ENCODE assay signal across 29 cellular contexts in genomic region chr10:10434312-10434711, GRCh38.
"Had no signal": no experiment of that assay in that cellular context is flagged by ENCODE, and none has a peak within 500 bp of the region (broad histone marks: within the 10 kb centered on the region; RNA-seq: fewer than 3 reads in every experiment).

No MANE protein-coding gene starts in this region.

- H3K4me3 Mint-ChIP-seq: naive thymus-derived CD8-positive, alpha-beta T cell; natural killer cell treated with Interleukin-12 subunit alpha and Interleukin-12 subunit beta and Interleukin-15 and Interleukin-18, amount 100 ng/mL, for 72 hours; nephron progenitor cell; neural crest cell; stimulated activated effector memory CD8-positive, alpha-beta T cell treated with anti-CD3 and anti-CD28 coated beads, Interleukin-12 subunit alpha, Interleukin-12 subunit beta, amount 100 ng/mL, for 72 hours; stimulated activated naive B cell treated with anti-CD40 and anti-IgM and Interleukin-4, amounts not matched to agents 10 μg/mL and 1 μg/mL and 100 μg/mL, for 72 hours; stimulated activated naive CD8-positive, alpha-beta T cell treated with anti-CD3 and anti-CD28 coated beads, Interleukin-15, amount 100 ng/mL, for 72 hours; type B pancreatic cell had no signal

- H3K27me3 Mint-ChIP-seq: stimulated activated naive CD8-positive, alpha-beta T cell treated with anti-CD3 and anti-CD28 coated beads, Interleukin-15, amount 100 ng/mL, for 72 hours; type B pancreatic cell had no signal

- H3K4me1 ChIP-seq: pancreas, prostate gland, right lobe of liver, suprapubic skin, testis, tibial artery, transverse colon, upper lobe of right lung, uterus had no signal

- H3K36me3 ChIP-seq: neutrophil, pancreas, prostate gland, right atrium auricular region, right lobe of liver, sigmoid colon, suprapubic skin, tibial artery, transverse colon, upper lobe of right lung had no signal

- H3K9me3 ChIP-seq: neutrophil, pancreas, prostate gland, right atrium auricular region, right lobe of liver, sigmoid colon, suprapubic skin, testis, tibial artery, transverse colon, upper lobe of right lung, uterus had no signal

- H3K27ac Mint-ChIP-seq: naive thymus-derived CD8-positive, alpha-beta T cell; natural killer cell treated with Interleukin-12 subunit alpha and Interleukin-12 subunit beta and Interleukin-15 and Interleukin-18, amount 100 ng/mL, for 72 hours; nephron progenitor cell; stimulated activated effector memory CD8-positive, alpha-beta T cell treated with anti-CD3 and anti-CD28 coated beads, Interleukin-12 subunit alpha, Interleukin-12 subunit beta, amount 100 ng/mL, for 72 hours; stimulated activated naive B cell treated with anti-CD40 and anti-IgM and Interleukin-4, amounts not matched to agents 10 μg/mL and 1 μg/mL and 100 μg/mL, for 72 hours; stimulated activated naive CD8-positive, alpha-beta T cell treated with anti-CD3 and anti-CD28 coated beads, Interleukin-15, amount 100 ng/mL, for 72 hours; type B pancreatic cell had no signal

- H3K36me3 Mint-ChIP-seq: naive thymus-derived CD8-positive, alpha-beta T cell; natural killer cell treated with Interleukin-12 subunit alpha and Interleukin-12 subunit beta and Interleukin-15 and Interleukin-18, amount 100 ng/mL, for 72 hours; stimulated activated effector memory CD8-positive, alpha-beta T cell treated with anti-CD3 and anti-CD28 coated beads, Interleukin-12 subunit alpha, Interleukin-12 subunit beta, amount 100 ng/mL, for 72 hours; stimulated activated naive B cell treated with anti-CD40 and anti-IgM and Interleukin-4, amounts not matched to agents 10 μg/mL and 1 μg/mL and 100 μg/mL, for 72 hours; type B pancreatic cell had no signal

- H3K9me3 Mint-ChIP-seq: nephron progenitor cell; stimulated activated effector memory CD8-positive, alpha-beta T cell treated with anti-CD3 and anti-CD28 coated beads, Interleukin-12 subunit alpha, Interleukin-12 subunit beta, amount 100 ng/mL, for 72 hours; type B pancreatic cell had no signal

- ATAC-seq: naive thymus-derived CD8-positive, alpha-beta T cell; natural killer cell treated with Interleukin-12 subunit alpha and Interleukin-12 subunit beta and Interleukin-15 and Interleukin-18, amount 100 ng/mL, for 72 hours; pancreas; right lobe of liver; stimulated activated effector memory CD8-positive, alpha-beta T cell treated with anti-CD3 and anti-CD28 coated beads, Interleukin-12 subunit alpha, Interleukin-12 subunit beta, amount 100 ng/mL, for 72 hours; stimulated activated naive B cell treated with anti-CD40 and anti-IgM and Interleukin-4, amounts not matched to agents 10 μg/mL and 1 μg/mL and 100 μg/mL, for 72 hours; stimulated activated naive CD8-positive, alpha-beta T cell treated with anti-CD3 and anti-CD28 coated beads, Interleukin-15, amount 100 ng/mL, for 72 hours; stimulated activated naive CD8-positive, alpha-beta T cell treated with anti-CD3 and anti-CD28 coated beads, Interleukin-15, Interleukin-2, amounts not matched to agents 100 U/mL and 50 U/mL, for 24 hours; upper lobe of right lung had no signal

- H3K27ac ChIP-seq: neutrophil, pancreas, prostate gland, right atrium auricular region, right lobe of liver, sigmoid colon, suprapubic skin, testis, tibial artery, transverse colon, upper lobe of right lung, uterus had no signal

- H3K4me3 ChIP-seq: pancreas, prostate gland, right atrium auricular region, right lobe of liver, sigmoid colon, suprapubic skin, testis, tibial artery, transverse colon, upper lobe of right lung, uterus had no signal

- H3K27me3 ChIP-seq: neutrophil, right atrium auricular region, right lobe of liver, sigmoid colon, suprapubic skin, testis, tibial artery, transverse colon, upper lobe of right lung, uterus had no signal

- FAIRE-seq: pancreas, small intestine had no signal

- H3K4me1 Mint-ChIP-seq: naive thymus-derived CD8-positive, alpha-beta T cell; nephron progenitor cell; stimulated activated effector memory CD8-positive, alpha-beta T cell treated with anti-CD3 and anti-CD28 coated beads, Interleukin-12 subunit alpha, Interleukin-12 subunit beta, amount 100 ng/mL, for 72 hours; stimulated activated naive B cell treated with anti-CD40 and anti-IgM and Interleukin-4, amounts not matched to agents 10 μg/mL and 1 μg/mL and 100 μg/mL, for 72 hours; stimulated activated naive CD8-positive, alpha-beta T cell treated with anti-CD3 and anti-CD28 coated beads, Interleukin-15, amount 100 ng/mL, for 72 hours had no signal

- DNase-seq: naive thymus-derived CD8-positive, alpha-beta T cell; nephron progenitor cell; nucleus accumbens; pancreas; retina; right lobe of liver; sigmoid colon; small intestine; stimulated activated CD4-positive, alpha-beta T cell treated with anti-CD3 and anti-CD28 coated beads, Interleukin-15, amount 100 ng/mL, for 24 hours; stimulated activated CD4-positive, alpha-beta T cell treated with anti-CD3 and anti-CD28 coated beads, Interleukin-2, amount 100 ng/mL, for 24 hours; stimulated activated CD4-positive, alpha-beta T cell treated with anti-CD3 and anti-CD28 coated beads, Interleukin-2, amount 100 ng/mL, for 48 hours; stimulated activated CD4-positive, alpha-beta T cell treated with anti-CD3 and anti-CD28 coated beads, Interleukin-4, amount 100 ng/mL, for 24 hours; stimulated activated naive B cell treated with anti-CD40 and anti-IgM and Interleukin-4, amounts not matched to agents 10 μg/mL and 1 μg/mL and 100 μg/mL, for 72 hours; stimulated activated naive CD8-positive, alpha-beta T cell treated with anti-CD3 and anti-CD28 coated beads, Interleukin-15, amount 100 ng/mL, for 72 hours; stimulated activated naive CD8-positive, alpha-beta T cell treated with anti-CD3 and anti-CD28 coated beads, Interleukin-15, Interleukin-2, amounts not matched to agents 100 U/mL and 50 U/mL, for 24 hours; substantia nigra; testis; tibial artery; transverse colon; upper lobe of right lung; uterus had no signal
